In the genomic region with DNA sequence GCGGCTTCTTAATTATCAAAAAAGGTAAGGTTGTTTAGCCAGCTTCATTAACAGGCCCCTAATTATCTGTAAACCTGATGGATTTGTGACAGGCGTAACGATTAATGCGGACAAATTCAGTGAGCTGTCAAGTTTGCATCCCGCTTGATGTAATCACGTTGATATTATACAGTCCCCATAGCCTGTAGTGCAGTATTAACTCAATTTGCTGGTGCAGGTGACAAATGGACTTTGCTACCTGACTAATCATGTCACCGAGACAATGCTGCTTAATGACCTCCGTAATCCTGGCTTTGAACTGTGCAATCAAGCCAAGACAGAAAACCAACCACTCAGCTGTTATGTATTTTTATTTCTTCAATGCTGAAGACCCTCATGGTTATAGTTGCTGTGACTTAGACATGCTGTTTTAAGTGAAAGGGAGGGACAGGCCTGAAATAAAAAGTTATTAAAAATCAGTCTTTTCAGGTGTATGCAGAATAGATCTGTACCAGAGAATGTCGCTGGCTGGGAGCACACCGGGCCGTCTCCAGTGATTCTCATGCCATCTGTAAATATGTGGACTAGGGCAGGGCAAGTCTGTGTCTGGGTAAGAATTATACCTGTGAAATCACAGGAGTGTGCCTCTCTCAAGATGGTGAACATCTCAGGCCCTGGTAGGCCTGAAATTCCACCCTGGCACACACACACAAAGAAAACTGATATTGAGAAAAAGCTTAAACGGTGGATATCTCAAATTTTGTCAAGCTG, we compare ENCODE assay signal across 11 cellular contexts. TPM values are rescaled to one million over a fixed set of nuclear protein-coding genes. Genes with fewer than 3 reads are reported as not detected.
DNase-seq lines count a peak whose midpoint lies in the region; ATAC-seq, FAIRE-seq and TF ChIP-seq lines count a peak whose summit lies in the region.
"Had no signal": no experiment of that assay in that cellular context is flagged by ENCODE, and none has a peak within 500 bp of the region (broad histone marks: within the 10 kb centered on the region; RNA-seq: fewer than 3 reads in every experiment).

No MANE protein-coding gene starts in this region.

- no peak overlapping the region for H3K27ac Mint-ChIP-seq in T-helper 2 cell treated with Interferon-gamma antibody and Interleukin-4, amounts not matched to agents 5 μg/mL and 100 μg/mL, for 36 hours

- no peak for DNase-seq in T-helper 2 cell treated with Interferon-gamma antibody and Interleukin-4, amounts not matched to agents 5 μg/mL and 100 μg/mL, for 36 hours (ENCODE audit: low spot score)
- DNase-seq in T-helper 2 cell (no peak), SW480 (ENCODE audit: low spot score) (peak; percentile 77), small intestine (peak; percentile 96), GM10266 (ENCODE audit: extremely low spot score) (no peak), H4 (ENCODE audit: low spot score) (no peak)
- DNase-seq in stimulated activated CD4-positive, alpha-beta T cell treated with anti-CD3 and anti-CD28 coated beads, Interleukin-4, amount 100 ng/mL, for 4 hours: no peak
- DNase-seq: activated CD4-positive, alpha-beta T cell treated with anti-CD3 and anti-CD28 coated beads, Interleukin-2, amount 50 U/mL, for 48 hours; GDM1; NCI-H1048 had no signal

- H3K9me3 ChIP-seq in gastroesophageal sphincter: no peaks in the 10 kb centered on the region
- no peaks in the 10 kb centered on the region for H3K9me3 ChIP-seq in small intestine (ENCODE audit: control insufficient read depth, low read depth)

- TF ChIP-seq EP300 in gastroesophageal sphincter (IDR thresholded peaks at IDR 0.05): no peak

- H3K4me3 ChIP-seq in gastroesophageal sphincter (no peak overlapping the region), small intestine (ENCODE audit: low read depth in 1 of 2, low read length in 2 of 2) (no peak overlapping the region)

- TF ChIP-seq POLR2A in gastroesophageal sphincter (IDR thresholded peaks at IDR 0.05): no peak

- TF ChIP-seq CTCF in gastroesophageal sphincter (IDR thresholded peaks at IDR 0.05) (no peak), GM10266 (IDR thresholded peaks at IDR 0.05; ENCODE audit: control insufficient read depth, insufficient read depth, low read depth, missing control alignments) (no peak)

- H3K36me3 ChIP-seq in gastroesophageal sphincter (no peaks in the 10 kb centered on the region), small intestine (ENCODE audit: control insufficient read depth in 2 of 2, insufficient read depth in 2 of 2, low read length in 2 of 2) (no peaks in the 10 kb centered on the region)

- H3K4me1 ChIP-seq in gastroesophageal sphincter (peaks cover 0 to 83% (median 5%) of the 10 kb centered on the region in 3 donors), small intestine (ENCODE audit: control insufficient read depth in 2 of 2, insufficient read depth in 1 of 2, low read depth in 1 of 2, low read length in 1 of 2) (peaks cover 20 to 26% of the 10 kb centered on the region in 2 donors)

- FAIRE-seq in small intestine (lab: Jason Lieb, UNC): no peak

- peaks cover 28% of the 10 kb centered on the region for H3K36me3 Mint-ChIP-seq in T-helper 2 cell treated with Interferon-gamma antibody and Interleukin-4, amounts not matched to agents 5 μg/mL and 100 μg/mL, for 36 hours (ENCODE audit: low read depth)

- 80 to 84% methylated on average over 7 to 10 of the region's 12 CpGs for WGBS in gastroesophageal sphincter (ENCODE audit: low coverage in 1 of 2), 2 donors
- WGBS in small intestine, 3 donors: 17 to 69% (median 40%) methylated on average over 12 of the region's 12 CpGs

- H3K9me3 Mint-ChIP-seq in T-helper 2 cell treated with Interferon-gamma antibody and Interleukin-4, amounts not matched to agents 5 μg/mL and 100 μg/mL, for 36 hours: no peaks in the 10 kb centered on the region

- H3K4me1 Mint-ChIP-seq in T-helper 2 cell treated with Interferon-gamma antibody and Interleukin-4, amounts not matched to agents 5 μg/mL and 100 μg/mL, for 36 hours (ENCODE audit: low read depth): peaks cover 48% of the 10 kb centered on the region

- peak overlapping the region in 3 of 4 donors; percentile 49 to 94 (median 92) for H3K27ac ChIP-seq in gastroesophageal sphincter
- peak overlapping the region; percentile 73 to 92 for H3K27ac ChIP-seq in small intestine (ENCODE audit: low read depth in 1 of 2, low read length in 1 of 2)

- no peak for ATAC-seq in gastroesophageal sphincter

- no peaks in the 10 kb centered on the region for H3K27me3 ChIP-seq in gastroesophageal sphincter
- H3K27me3 ChIP-seq in small intestine (ENCODE audit: control insufficient read depth in 2 of 2, insufficient read depth in 2 of 2, low read length in 2 of 2): no peaks in the 10 kb centered on the region

- peak overlapping the region; percentile 32 for H3K4me3 Mint-ChIP-seq in T-helper 2 cell treated with Interferon-gamma antibody and Interleukin-4, amounts not matched to agents 5 μg/mL and 100 μg/mL, for 36 hours

- H3K27me3 Mint-ChIP-seq in T-helper 2 cell treated with Interferon-gamma antibody and Interleukin-4, amounts not matched to agents 5 μg/mL and 100 μg/mL, for 36 hours (ENCODE audit: low read depth): no peaks in the 10 kb centered on the region

RNA-seq across cellular contexts. Expression of gene TSHZ1, which starts 4.3 kb away (rescaled TPM):
- 10 to 100 TPM; 22.3 to 41.7 (median 33.8) TPM for total RNA-seq in gastroesophageal sphincter
- polyA plus RNA-seq in small intestine: 10 to 100 TPM in 1 of 3 donors, 1 to 10 TPM in 2; 7.3 to 13.0 (median 7.6) TPM
- 4.8 and 8.9 TPM in 2 replicates for total RNA-seq in H4 (2014; rRNA removed; shearing (Covaris generic))

RNA-seq across cellular contexts. Expression of gene PTGR3, which starts 6.0 kb away (rescaled TPM):
- 10 to 100 TPM; 24.9 to 46.8 (median 29.6) TPM for total RNA-seq in gastroesophageal sphincter
- 10 to 100 TPM; 11.6 to 23.3 (median 21.0) TPM for polyA plus RNA-seq in small intestine
- total RNA-seq in H4 (2014; rRNA removed; shearing (Covaris generic)): 14.0 and 16.5 TPM in 2 replicates

Comparison
In these comparisons a context has a peak if more than half of its experiments do, and no peak if none do; other contexts are left out.
1. DNase-seq: peak in SW480 (single experiment) and small intestine (single experiment); none in T-helper 2 cell treated with Interferon-gamma antibody and Interleukin-4, amounts not matched to agents 5 μg/mL and 100 μg/mL, for 36 hours (single experiment), T-helper 2 cell (0 of 5), stimulated activated CD4-positive, alpha-beta T cell treated with anti-CD3 and anti-CD28 coated beads, Interleukin-4, amount 100 ng/mL, for 4 hours (0 of 2), GM10266 (single experiment) and H4 (single experiment).